16 cellular contexts compared by ENCODE assay signal in genomic region chr7:19560111-19560883, GRCh38.
DNase-seq lines count a peak whose midpoint lies in the region; ATAC-seq and TF ChIP-seq lines count a peak whose summit lies in the region.
"Had no signal": no experiment of that assay in that cellular context is flagged by ENCODE, and none has a peak within 500 bp of the region (broad histone marks: within the 10 kb centered on the region; RNA-seq: fewer than 3 reads in every experiment).

No MANE protein-coding gene starts in this region.

- in situ Hi-C loops in Caki2 (cut with HindIII; ENCODE audit: low pct_unique_long_range_greater_than_20kb, low sequenced_read_pairs) = no loop called here

- no peak for TF ChIP-seq CTCF in epithelial cell of proximal tubule (conservative IDR thresholded peaks at IDR 0.05; ENCODE audit: low read depth, low read length)
- TF ChIP-seq CTCF in psoas muscle (IDR thresholded peaks at IDR 0.05) = no peak

- no peaks in the 10 kb centered on the region for H3K36me3 ChIP-seq in psoas muscle (ENCODE audit: insufficient read depth in 1 of 2, low read depth in 1 of 2)
- H3K36me3 ChIP-seq: BLaER1 treated with 17β-estradiol and CSF1 and Interleukin-3, amounts not matched to agents 10 nM and 100 nM had no signal

- intact Hi-C loops in psoas muscle (cut with DNase I) = no loop called here

- no peaks in the 10 kb centered on the region for H3K4me1 ChIP-seq in psoas muscle
- H3K4me1 ChIP-seq: BLaER1 treated with 17β-estradiol and CSF1 and Interleukin-3, amounts not matched to agents 10 nM and 100 nM had no signal

- H3K9me3 ChIP-seq in psoas muscle = peaks cover 11% of the 10 kb centered on the region
- H3K9me3 ChIP-seq: BLaER1 treated with 17β-estradiol and CSF1 and Interleukin-3, amounts not matched to agents 10 nM and 100 nM had no signal

- 30 to 58% (median 44%) methylated on average over 8 of the region's 8 CpGs for WGBS in psoas muscle, 3 donors

- DNase-seq in Caki2 (ENCODE audit: low read depth) (peak; percentile 53), OCI-M1 (lab: John Stamatoyannopoulos, UW) (peak; percentile 57), epithelial cell of proximal tubule (ENCODE audit: low read depth) (peak; percentile 72), psoas muscle (no peak)
- DNase-seq: activated CD4-positive, alpha-beta T cell treated with anti-CD3 and anti-CD28 coated beads for 4 hours; left colon; nephron progenitor cell; SW 1271 had no signal

- no peak overlapping the region for H3K4me3 ChIP-seq in epithelial cell of proximal tubule (ENCODE audit: low read depth, low read length)
- H3K4me3 ChIP-seq in psoas muscle = peak overlapping the region; percentile 11
- H3K4me3 ChIP-seq: BLaER1 treated with 17β-estradiol and CSF1 and Interleukin-3, amounts not matched to agents 10 nM and 100 nM had no signal

- ATAC-seq in psoas muscle = peak; percentile 85 to 96 (median 95)
- ATAC-seq in GM18861 (IDR thresholded peaks at IDR 0.05; ENCODE audit: unreplicated experiment) = no peak
- no peak for ATAC-seq in HG02938 (IDR thresholded peaks at IDR 0.05; ENCODE audit: unreplicated experiment)
- no peak for ATAC-seq in GM19328 (IDR thresholded peaks at IDR 0.05; ENCODE audit: unreplicated experiment)
- ATAC-seq in GM21390 (IDR thresholded peaks at IDR 0.05; ENCODE audit: unreplicated experiment) = no peak
- ATAC-seq: activated T-helper 17 cell treated with anti-CD3 and anti-CD28 coated beads, Interleukin-2, amount 50 U/mL, for 72 hours; esophagus mucosa; left colon had no signal

- no peaks in the 10 kb centered on the region for H3K27me3 ChIP-seq in psoas muscle (ENCODE audit: insufficient read depth in 3 of 3, low read length in 2 of 3)
- H3K27me3 ChIP-seq: BLaER1 treated with 17β-estradiol and CSF1 and Interleukin-3, amounts not matched to agents 10 nM and 100 nM had no signal

- peak overlapping the region; percentile 77 for H3K27ac ChIP-seq in psoas muscle
- H3K27ac ChIP-seq: BLaER1 treated with 17β-estradiol and CSF1 and Interleukin-3, amounts not matched to agents 10 nM and 100 nM; HL-60 had no signal

Comparison
In these comparisons a context has a peak if more than half of its experiments do, and no peak if none do; other contexts are left out.
1. DNase-seq: peak in Caki2 (single experiment), OCI-M1 (single experiment) and epithelial cell of proximal tubule (single experiment); none in psoas muscle (0 of 2).
2. ATAC-seq: peak in psoas muscle (4 of 4); none in GM18861 (single experiment), HG02938 (single experiment), GM19328 (single experiment) and GM21390 (single experiment).